24 cellular contexts compared by ENCODE assay signal in genomic region chr3:10566451-10566850, GRCh38.
"Had no signal": no experiment of that assay in that cellular context is flagged by ENCODE, and none has a peak within 500 bp of the region (broad histone marks: within the 10 kb centered on the region; RNA-seq: fewer than 3 reads in every experiment).

No MANE protein-coding gene starts in this region.

- H3K9me3 ChIP-seq: suprapubic skin, testis, thoracic aorta, thyroid gland, tibial artery, transverse colon, upper lobe of left lung, upper lobe of right lung, uterus, vagina had no signal

- H3K36me3 ChIP-seq: stomach, suprapubic skin, thoracic aorta, thyroid gland, tibial artery, tibial nerve, transverse colon, upper lobe of left lung, upper lobe of right lung, uterus, vagina had no signal

- H3K27me3 ChIP-seq: testis, thyroid gland, tibial nerve, upper lobe of left lung, uterus, vagina had no signal

- H3K27ac ChIP-seq: stomach, suprapubic skin, testis, thoracic aorta, thyroid gland, tibial artery, tibial nerve, transverse colon, upper lobe of left lung, upper lobe of right lung, uterus, vagina had no signal

- DNase-seq: stimulated activated CD4-positive, alpha-beta T cell treated with anti-CD3 and anti-CD28 coated beads, Interleukin-2, amount 100 ng/mL, for 48 hours; stimulated activated CD4-positive, alpha-beta T cell treated with anti-CD3 and anti-CD28 coated beads, Interleukin-4, amount 100 ng/mL, for 1 hour; stimulated activated CD4-positive, alpha-beta T cell treated with anti-CD3 and anti-CD28 coated beads, Interleukin-4, amount 100 ng/mL, for 24 hours; stimulated activated CD4-positive, alpha-beta T cell treated with anti-CD3 and anti-CD28 coated beads, Interleukin-4, amount 100 ng/mL, for 4 hours; stimulated activated CD8-positive, alpha-beta memory T cell treated with anti-CD3 and anti-CD28 coated beads, Interleukin-4, amount 100 ng/mL, for 48 hours; stimulated activated naive B cell treated with anti-CD40 and anti-IgM and Interleukin-4, amounts not matched to agents 10 μg/mL and 1 μg/mL and 100 μg/mL, for 72 hours; stimulated activated naive CD4-positive, alpha-beta T cell; stimulated activated naive CD4-positive, alpha-beta T cell treated with Interleukin-2 at 50 U/mL for 16 hours; stimulated activated naive CD8-positive, alpha-beta T cell treated with anti-CD3 and anti-CD28 coated beads, Interleukin-15, amount 100 ng/mL, for 72 hours; stimulated activated naive CD8-positive, alpha-beta T cell treated with anti-CD3 and anti-CD28 coated beads, Interleukin-15, Interleukin-2, amounts not matched to agents 100 U/mL and 50 U/mL, for 24 hours; stomach; substantia nigra; testis; thyroid gland; tibial artery; transverse colon; trophoblast cell; upper lobe of left lung; upper lobe of right lung; uterus had no signal

- H3K4me3 ChIP-seq: stomach, suprapubic skin, testis, thoracic aorta, thyroid gland, tibial artery, tibial nerve, transverse colon, upper lobe of left lung, upper lobe of right lung, uterus, vagina had no signal
